17 cellular contexts compared by ENCODE assay signal in the genomic region with DNA sequence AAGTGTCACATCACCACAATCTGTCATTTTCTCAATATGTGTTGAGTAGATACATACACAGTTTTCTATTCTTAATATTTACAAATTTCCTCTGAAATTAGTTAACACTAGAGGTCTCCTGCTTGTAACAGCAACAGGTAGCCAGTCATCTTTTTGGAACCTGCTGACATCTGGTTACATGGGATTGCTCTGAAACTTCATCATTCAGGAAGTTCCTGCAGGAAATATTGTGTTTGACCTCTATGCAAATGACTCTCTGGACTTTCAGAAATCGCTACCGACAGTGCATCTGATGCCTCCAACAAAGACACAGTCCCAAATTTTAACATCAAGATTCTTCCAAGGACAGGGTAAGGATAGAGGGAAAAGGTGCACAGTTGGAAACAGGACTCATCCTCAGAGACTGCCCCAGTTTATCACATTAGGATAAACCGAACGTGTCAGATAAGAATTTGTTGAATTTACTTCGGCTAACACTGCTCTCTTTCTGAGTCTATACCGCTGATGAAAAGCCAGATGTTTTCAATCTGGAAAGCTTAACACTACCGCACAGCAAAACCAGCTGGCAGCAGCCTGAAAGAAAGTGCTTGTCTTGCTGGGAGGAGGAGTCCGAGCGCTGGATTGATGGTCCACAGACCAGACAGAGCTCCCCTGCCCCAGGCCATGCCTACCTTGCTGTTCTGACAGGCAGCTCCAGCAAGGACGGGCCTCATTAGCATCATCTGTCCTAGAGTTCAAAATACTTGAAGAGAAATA.
A peak's percentile ranks its signal among the peaks of the same experiment; 100 is the strongest.
DNase-seq lines count a peak whose midpoint lies in the region; ATAC-seq and TF ChIP-seq lines count a peak whose summit lies in the region.
"Had no signal": no experiment of that assay in that cellular context is flagged by ENCODE, and none has a peak within 500 bp of the region (broad histone marks: within the 10 kb centered on the region; RNA-seq: fewer than 3 reads in every experiment).

No MANE protein-coding gene starts in this region.

- no peaks in the 10 kb centered on the region for H4K20me1 ChIP-seq in PC-3 (ENCODE audit: low read length)

- no peak overlapping the region for H2AFZ ChIP-seq in PC-3 (ENCODE audit: low read length)

- no peak overlapping the region for H3K4me2 ChIP-seq in PC-3 (ENCODE audit: low read length)

- no peaks in the 10 kb centered on the region for H3K27me3 Mint-ChIP-seq in mesothelial cell of epicardium (ENCODE audit: low read depth)
- no peaks in the 10 kb centered on the region for H3K27me3 Mint-ChIP-seq in T-helper 2 cell treated with Interferon-gamma antibody and Interleukin-4, amounts not matched to agents 5 μg/mL and 100 μg/mL, for 36 hours (ENCODE audit: low read depth)

- peak; percentile 29 for TF ChIP-seq CTCF in PC-3 (conservative IDR thresholded peaks at IDR 0.05; ENCODE audit: low read depth, low read length)
- no peak for TF ChIP-seq CTCF in fibroblast of mammary gland (conservative IDR thresholded peaks at IDR 0.05; ENCODE audit: control insufficient read depth, insufficient read depth, low read depth, low read length)
- TF ChIP-seq CTCF in mesothelial cell of epicardium (IDR thresholded peaks at IDR 0.05; ENCODE audit: unreplicated experiment): no peak

- no peaks in the 10 kb centered on the region for H3K27me3 ChIP-seq in PC-3 (ENCODE audit: low read length)
- H3K27me3 ChIP-seq: Peyer's patch, spleen, stomach had no signal

- no peak for ATAC-seq in PC-3
- no peak for ATAC-seq in HG02981 (IDR thresholded peaks at IDR 0.05; ENCODE audit: unreplicated experiment)
- no peak for ATAC-seq in HG02852 (IDR thresholded peaks at IDR 0.05; ENCODE audit: unreplicated experiment)
- ATAC-seq in HG03175 (IDR thresholded peaks at IDR 0.05; ENCODE audit: unreplicated experiment): no peak
- ATAC-seq: esophagus mucosa had no signal

- peak overlapping the region; percentile 70 for H3K27ac Mint-ChIP-seq in mesothelial cell of epicardium
- no peak overlapping the region for H3K27ac Mint-ChIP-seq in T-helper 2 cell treated with Interferon-gamma antibody and Interleukin-4, amounts not matched to agents 5 μg/mL and 100 μg/mL, for 36 hours
- H3K27ac Mint-ChIP-seq: T-helper 1 cell treated with Interleukin-12 subunit alpha and Interleukin-12 subunit beta and Interleukin-4 antibody, amounts not matched to agents 30 μg/mL and 1 μg/mL, for 36 hours had no signal

- no peaks in the 10 kb centered on the region for H3K9me3 Mint-ChIP-seq in mesothelial cell of epicardium
- no peaks in the 10 kb centered on the region for H3K9me3 Mint-ChIP-seq in T-helper 2 cell treated with Interferon-gamma antibody and Interleukin-4, amounts not matched to agents 5 μg/mL and 100 μg/mL, for 36 hours
- H3K9me3 Mint-ChIP-seq: T-helper 1 cell treated with Interleukin-12 subunit alpha and Interleukin-12 subunit beta and Interleukin-4 antibody, amounts not matched to agents 30 μg/mL and 1 μg/mL, for 36 hours had no signal

- peaks cover 19% of the 10 kb centered on the region for H3K4me1 ChIP-seq in PC-3 (ENCODE audit: insufficient read depth, low read length)

- intact Hi-C loops in PC-3 (cut with micrococcal nuclease): no loop called here

- no peak overlapping the region for H3K27ac ChIP-seq in PC-3 (ENCODE audit: low read length)
- H3K27ac ChIP-seq: Peyer's patch, spleen, stomach had no signal

- no peaks in the 10 kb centered on the region for H3K9me2 ChIP-seq in PC-3 (replicated peaks; ENCODE audit: low read length)

- H3K4me1 Mint-ChIP-seq in mesothelial cell of epicardium: peaks cover 82% of the 10 kb centered on the region
- H3K4me1 Mint-ChIP-seq in T-helper 2 cell treated with Interferon-gamma antibody and Interleukin-4, amounts not matched to agents 5 μg/mL and 100 μg/mL, for 36 hours (ENCODE audit: low read depth): no peaks in the 10 kb centered on the region

- H3F3A ChIP-seq in PC-3 (ENCODE audit: low read length, unreplicated experiment): no peaks in the 10 kb centered on the region

- no peaks in the 10 kb centered on the region for H3K36me3 ChIP-seq in PC-3 (ENCODE audit: low read depth, low read length)
- H3K36me3 ChIP-seq: Peyer's patch, spleen, stomach had no signal

- no peaks in the 10 kb centered on the region for H3K36me3 Mint-ChIP-seq in mesothelial cell of epicardium
- H3K36me3 Mint-ChIP-seq in T-helper 2 cell treated with Interferon-gamma antibody and Interleukin-4, amounts not matched to agents 5 μg/mL and 100 μg/mL, for 36 hours (ENCODE audit: low read depth): no peaks in the 10 kb centered on the region

- DNase-seq in AG20443 (ENCODE audit: low spot score) (peak; percentile 56), PC-3 (no peak), fibroblast of mammary gland (ENCODE audit: low read depth) (peak; percentile 72), mesothelial cell of epicardium (ENCODE audit: low spot score in 2 of 2, unreplicated experiment in 2 of 2) (peak in 1 of 2 experiments; percentile 50)
- no peak for DNase-seq in T-helper 2 cell treated with Interferon-gamma antibody and Interleukin-4, amounts not matched to agents 5 μg/mL and 100 μg/mL, for 36 hours (ENCODE audit: low spot score)
- DNase-seq: activated CD4-positive, alpha-beta T cell treated with anti-CD3 and anti-CD28 coated beads for 4 hours; DMS79; NCI-H1694; NCI-H510A; Peyer's patch; spleen; stomach had no signal

- no peaks in the 10 kb centered on the region for H3K79me2 ChIP-seq in PC-3 (ENCODE audit: low read length)

- no peak overlapping the region for H3K4me3 ChIP-seq in PC-3 (ENCODE audit: low read length)
- H3K4me3 ChIP-seq in fibroblast of mammary gland (ENCODE audit: control insufficient read depth, low read depth, low read length): no peak overlapping the region
- H3K4me3 ChIP-seq: Peyer's patch, spleen, stomach had no signal

- POLR2A ChIA-PET in PC-3 (lab: Charles Lee; ENCODE audit: unreplicated experiment): no interaction called here

- peak overlapping the region; percentile 4 for H3K4me3 Mint-ChIP-seq in mesothelial cell of epicardium
- H3K4me3 Mint-ChIP-seq in T-helper 2 cell treated with Interferon-gamma antibody and Interleukin-4, amounts not matched to agents 5 μg/mL and 100 μg/mL, for 36 hours: no peak overlapping the region
- H3K4me3 Mint-ChIP-seq: T-helper 1 cell treated with Interleukin-12 subunit alpha and Interleukin-12 subunit beta and Interleukin-4 antibody, amounts not matched to agents 30 μg/mL and 1 μg/mL, for 36 hours had no signal

- no peak overlapping the region for H3K9ac ChIP-seq in PC-3 (ENCODE audit: low read length)

- BruUV-seq in PC-3 (replicated peaks; lab: Mats Ljungman, UMichigan): no TSS peak

- no peaks in the 10 kb centered on the region for H3K9me3 ChIP-seq in PC-3 (ENCODE audit: low read length)
- H3K9me3 ChIP-seq: Peyer's patch, spleen, stomach had no signal

- CTCF ChIA-PET in PC-3 (lab: Charles Lee): no interaction called here

Comparison
In these comparisons a context has a peak if more than half of its experiments do, and no peak if none do; other contexts are left out.
1. DNase-seq: peak in AG20443 (single experiment) and fibroblast of mammary gland (single experiment); none in PC-3 (single experiment) and T-helper 2 cell treated with Interferon-gamma antibody and Interleukin-4, amounts not matched to agents 5 μg/mL and 100 μg/mL, for 36 hours (single experiment).